ENCODE assay signal across 8 cellular contexts in the genomic region with DNA sequence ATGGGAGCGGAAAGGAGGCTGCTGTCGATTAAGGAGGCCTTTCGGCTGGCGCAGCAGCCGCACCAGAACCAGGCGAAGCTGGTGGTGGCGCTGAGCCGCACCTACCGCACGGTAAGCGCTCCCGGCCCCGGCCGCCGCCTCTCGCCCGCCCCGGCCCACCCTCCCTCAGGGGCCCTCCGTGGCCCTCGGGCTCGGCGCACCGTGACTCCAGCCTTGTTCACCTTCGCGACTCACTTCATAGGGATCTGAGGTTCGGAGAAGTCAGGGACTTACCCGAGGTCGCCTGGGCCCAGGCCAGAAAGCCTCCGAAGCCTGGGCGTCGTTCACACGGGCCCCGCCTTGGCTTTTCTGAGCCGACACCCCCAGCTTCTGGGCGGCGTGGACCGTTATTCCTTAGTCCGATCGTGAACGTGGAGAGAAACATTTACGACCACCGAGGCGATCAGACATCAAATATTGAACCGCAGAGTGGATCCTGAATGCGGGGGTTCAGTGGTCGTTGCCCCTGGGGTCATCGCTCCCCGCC. TPM values are rescaled to one million over a fixed set of nuclear protein-coding genes. Genes with fewer than 3 reads are reported as not detected.
DNase-seq lines count a peak whose midpoint lies in the region; ATAC-seq and TF ChIP-seq lines count a peak whose summit lies in the region.

No MANE protein-coding gene starts in this region.

- H3K36me3 ChIP-seq in H7 (replicated peaks; ENCODE audit: control insufficient read depth, insufficient read depth, low read length) (no peaks in the 10 kb centered on the region; the same call in 1 of the 2 replicates), Loucy (ENCODE audit: insufficient read depth, low read length) (peaks cover 16% of the 10 kb centered on the region; the same call in 1 of the 2 replicates), lung (ENCODE audit: control insufficient read depth in 2 of 2, insufficient read depth in 2 of 2, low read length in 2 of 2) (peaks cover 0 to 4% of the 10 kb centered on the region in 2 donors), upper lobe of right lung (no peaks in the 10 kb centered on the region)

- peak; percentile 13 for ATAC-seq in lung (ENCODE audit: insufficient read depth, low FRiP score)
- peak; percentile 5 for ATAC-seq in upper lobe of right lung

- H3K4me3 ChIP-seq in H7 (ENCODE audit: insufficient read depth, low read depth, low read length) (peak overlapping the region; percentile 78), Loucy (ENCODE audit: low read length, poor library complexity, severe bottlenecking) (peak overlapping the region; percentile 94), lung (peak overlapping the region; percentile 68), upper lobe of right lung (peak overlapping the region; percentile 79)

- POLR2A ChIA-PET in MCF 10A (lab: Yijun Ruan, JAX) = interaction anchor here (0.7 to 8.0 kb wide), 18 partner anchors 9 to 1620 kb away, joined by 3 to 64 read pairs (median 8); a partner anchor contains a TSS

- 1% methylated on average over 43 to 48 of the region's 48 CpGs for WGBS in lung, 2 donors

- H3K79me2 ChIP-seq in Loucy (ENCODE audit: insufficient read depth, low read length) = peaks cover 98% of the 10 kb centered on the region

- peak; percentile 59 for DNase-seq in NCI-H146 (lab: John Stamatoyannopoulos, UW)
- no peak for DNase-seq in NCI-H146 treated with DMSO at 0.1 percent for 48 hours (lab: John Stamatoyannopoulos, UW; ENCODE audit: unreplicated experiment)
- DNase-seq in H7 = no peak
- peak; percentile 51 for DNase-seq in MCF 10A (ENCODE audit: unreplicated experiment)
- peak; percentile 31 for DNase-seq in lung (ENCODE audit: low spot score)
- DNase-seq in upper lobe of right lung = no peak
- no peak for DNase-seq in cortex of kidney (lab: John Stamatoyannopoulos, UW)

- no peaks in the 10 kb centered on the region for H3K9me2 ChIP-seq in Loucy (replicated peaks; ENCODE audit: low read depth, low read length)

- H3K36me3 Mint-ChIP-seq in MCF 10A (ENCODE audit: insufficient read depth, unreplicated experiment) = peaks cover 17% of the 10 kb centered on the region

- CTCF ChIA-PET in MCF 10A (lab: Yijun Ruan, JAX) = interaction anchor here (1.0 kb wide), 1 partner anchor 263 kb away, joined by 3 read pairs; no protein-coding TSS in a partner anchor

- intact Hi-C loops in MCF 10A (cut with micrococcal nuclease) = no loop called here
- intact Hi-C loops in upper lobe of right lung (cut with DNase I) = loop anchor here (10.0 kb wide), 1 partner anchor 784 kb away; no protein-coding TSS in a partner anchor

- peak overlapping the region; percentile 93 for H3K9ac ChIP-seq in Loucy (ENCODE audit: low read depth, low read length, poor library complexity, severe bottlenecking)

- H3K4me3 Mint-ChIP-seq in MCF 10A (ENCODE audit: unreplicated experiment) = peak overlapping the region; percentile 89

- H3K4me1 ChIP-seq in Loucy (ENCODE audit: insufficient read depth, low read length, poor library complexity, severe bottlenecking) (peaks cover 58% of the 10 kb centered on the region), lung (ENCODE audit: control insufficient read depth in 2 of 2, insufficient read depth in 2 of 2, low read length in 2 of 2) (peaks cover 5 to 8% of the 10 kb centered on the region in 2 donors), upper lobe of right lung (peaks cover 37% of the 10 kb centered on the region)

- H2AFZ ChIP-seq in Loucy (ENCODE audit: low read length) = peak overlapping the region; percentile 82

- H3K27me3 Mint-ChIP-seq in MCF 10A (ENCODE audit: insufficient read depth, unreplicated experiment) = no peaks in the 10 kb centered on the region

- H3K4me2 ChIP-seq in Loucy (ENCODE audit: low read depth, low read length, poor library complexity, severe bottlenecking) = peak overlapping the region; percentile 69

- TF ChIP-seq CTCF in Loucy (conservative IDR thresholded peaks at IDR 0.05; ENCODE audit: low read length) (no peak), MCF 10A (IDR thresholded peaks at IDR 0.05; ENCODE audit: unreplicated experiment) (no peak), lung (IDR thresholded peaks at IDR 0.05; ENCODE audit: control extremely low read depth, extremely low read depth) (no peak), upper lobe of right lung (IDR thresholded peaks at IDR 0.05) (no peak)

- H4K20me1 ChIP-seq in Loucy (ENCODE audit: insufficient read depth, low read length, poor library complexity, severe bottlenecking) = peaks cover 68% of the 10 kb centered on the region

- H3K27ac Mint-ChIP-seq in MCF 10A (ENCODE audit: low read depth, unreplicated experiment) = peak overlapping the region; percentile 98

- H3K9me3 ChIP-seq in Loucy (ENCODE audit: insufficient read depth, low read depth, low read length) (no peaks in the 10 kb centered on the region), lung (ENCODE audit: control insufficient read depth in 2 of 2, insufficient read depth in 1 of 2, low read length in 1 of 2) (peaks cover 0 to 3% of the 10 kb centered on the region in 2 donors), upper lobe of right lung (no peaks in the 10 kb centered on the region)

- H3K27ac ChIP-seq in lung (ENCODE audit: low read depth in 1 of 2, low read length in 1 of 2) (no peak overlapping the region), upper lobe of right lung (no peak overlapping the region)

- no peaks in the 10 kb centered on the region for H3K9me3 Mint-ChIP-seq in MCF 10A (ENCODE audit: unreplicated experiment)

- no TSS peak for BruUV-seq in MCF 10A (replicated peaks; lab: Mats Ljungman, UMichigan)

- 0 out of 2 replicates have a peak, but pooled peaks cover 3% of the 10 kb centered on the region for H3F3A ChIP-seq in Loucy (ENCODE audit: low read depth)

- no peaks in the 10 kb centered on the region for H3K27me3 ChIP-seq in H7 (ENCODE audit: control insufficient read depth, insufficient read depth, low read length)
- no peaks in the 10 kb centered on the region for H3K27me3 ChIP-seq in Loucy (ENCODE audit: insufficient read depth, low read length, poor library complexity, severe bottlenecking)
- no peaks in the 10 kb centered on the region for H3K27me3 ChIP-seq in lung (ENCODE audit: control insufficient read depth, insufficient read depth)
- no peaks in the 10 kb centered on the region for H3K27me3 ChIP-seq in upper lobe of right lung

- peaks cover 36% of the 10 kb centered on the region for H3K4me1 Mint-ChIP-seq in MCF 10A (ENCODE audit: insufficient read depth, unreplicated experiment)

RNA-seq across cellular contexts. Expression of a gene that starts 0.4 kb away (rescaled TPM):
- 75.2 and 77.1 TPM in 2 replicates for total RNA-seq in H7 (2014; rRNA removed; shearing (Covaris generic))
- 23.2 and 38.6 TPM in 2 replicates for total RNA-seq in MCF 10A (2022)
- total RNA-seq in lung = 1 to 10 TPM in 1 of 2 donors, under 1 TPM in 1; 0.77 to 6.0 TPM
- 1 to 10 TPM in 1 of 2 donors, under 1 TPM in 1; 0.73 to 1.6 TPM for polyA plus RNA-seq in lung
- 0.84 TPM for total RNA-seq in upper lobe of right lung

RNA-seq across cellular contexts. Expression of a gene that starts 0.6 kb away (rescaled TPM):
- total RNA-seq in H7 (2014; rRNA removed; shearing (Covaris generic)) = 26.1 and 31.1 TPM in 2 replicates
- total RNA-seq in MCF 10A (2022) (38.0 and 41.4 TPM in 2 replicates), lung (10 to 100 TPM; 24.3 to 37.9 TPM), upper lobe of right lung (26.2 TPM)
- polyA plus RNA-seq in lung = 10 to 100 TPM in 1 of 2 donors, 1 to 10 TPM in 1; 7.1 to 10.4 TPM

RNA-seq across cellular contexts. Expression of a gene that starts 29.7 kb away (rescaled TPM):
- total RNA-seq in H7 (2014; rRNA removed; shearing (Covaris generic)) = not detected in 2 replicates
- total RNA-seq in MCF 10A (2022) (not detected in 2 replicates), lung (under 1 TPM; 0.09 to 0.18 TPM), upper lobe of right lung (0.17 TPM)
- polyA plus RNA-seq in lung = under 1 TPM; 0.06 to 0.10 TPM

Comparison
In these comparisons a context has a peak if more than half of its experiments do, and no peak if none do; other contexts are left out.
1. DNase-seq: peak in NCI-H146 (single experiment), MCF 10A (single experiment) and lung (single experiment); none in NCI-H146 treated with DMSO at 0.1 percent for 48 hours (single experiment), H7 (single experiment), upper lobe of right lung (single experiment) and cortex of kidney (single experiment).
2. Peak in every context shown above with its lines, with median percentiles within 50 percentile points of each other: H3K4me3 ChIP-seq.